ENCODE assay signal across 1 cellular context in genomic region chrX:49166914-49167739, GRCh38.
TF ChIP-seq lines count a peak whose summit lies in the region.

No MANE protein-coding gene starts in this region.

TF ChIP-seq in HCT116, 20 proteins besides CTCF, POLR2A, EP300 and RAD21:
- TF ChIP-seq EGR1 (IDR thresholded peaks at IDR 0.05; ENCODE audit: low read depth) (no peak), SP1 (IDR thresholded peaks at IDR 0.05; ENCODE audit: low read depth) (no peak), POLR2AphosphoS5 (IDR thresholded peaks at IDR 0.05; ENCODE audit: low read depth, low read length) (peak; percentile 35; the same call in 1 of the 2 replicates), ZFX (IDR thresholded peaks at IDR 0.05) (peak; percentile 28; the same call in 1 of the 2 replicates)
